8 cellular contexts compared by ENCODE assay signal in genomic region chr6:27019651-27020552, GRCh38.
DNase-seq lines count a peak whose midpoint lies in the region; ATAC-seq lines count a peak whose summit lies in the region.

No MANE protein-coding gene starts in this region.

- no peaks in the 10 kb centered on the region for H3K4me1 ChIP-seq in mucosa of stomach (ENCODE audit: control insufficient read depth, insufficient read depth, low read length)

- no peaks in the 10 kb centered on the region for H3K27me3 ChIP-seq in mucosa of stomach (ENCODE audit: control insufficient read depth, insufficient read depth, low read length)

- H3K36me3 ChIP-seq in mucosa of stomach (ENCODE audit: control insufficient read depth, insufficient read depth, low read length) = no peaks in the 10 kb centered on the region

- H3K9ac ChIP-seq in mucosa of stomach (ENCODE audit: low read length) = peak overlapping the region; percentile 74

- peak; percentile 69 for DNase-seq in GM04504 (ENCODE audit: low read depth)
- DNase-seq in NCI-H748 (lab: John Stamatoyannopoulos, UW; ENCODE audit: unreplicated experiment) = peak; percentile 98
- peak; percentile 83 to 84 for DNase-seq in activated T-cell treated with anti-CD3 and anti-CD28 coated beads, Interleukin-2, amount 50 U/mL, for 48 hours
- peak; percentile 91 for DNase-seq in fibroblast of gingiva (ENCODE audit: low read depth)
- peak; percentile 45 to 50 for DNase-seq in stimulated activated CD8-positive, alpha-beta memory T cell treated with anti-CD3 and anti-CD28 coated beads, Interleukin-7, amount 100 ng/mL, for 48 hours (ENCODE audit: extremely low read depth in 1 of 2, low read depth in 1 of 2)
- no peak for DNase-seq in NCI-H1694 treated with DMSO at 0.1 percent for 48 hours (lab: John Stamatoyannopoulos, UW)

- H3K4me3 ChIP-seq in mucosa of stomach (ENCODE audit: low read length) = peak overlapping the region; percentile 91

- ATAC-seq in HG03064 (IDR thresholded peaks at IDR 0.05; ENCODE audit: low read depth, unreplicated experiment) = peak; percentile 79

- no peaks in the 10 kb centered on the region for H3K9me3 ChIP-seq in mucosa of stomach (ENCODE audit: control insufficient read depth, low read length)
